10 cellular contexts compared by ENCODE assay signal in the genomic region with DNA sequence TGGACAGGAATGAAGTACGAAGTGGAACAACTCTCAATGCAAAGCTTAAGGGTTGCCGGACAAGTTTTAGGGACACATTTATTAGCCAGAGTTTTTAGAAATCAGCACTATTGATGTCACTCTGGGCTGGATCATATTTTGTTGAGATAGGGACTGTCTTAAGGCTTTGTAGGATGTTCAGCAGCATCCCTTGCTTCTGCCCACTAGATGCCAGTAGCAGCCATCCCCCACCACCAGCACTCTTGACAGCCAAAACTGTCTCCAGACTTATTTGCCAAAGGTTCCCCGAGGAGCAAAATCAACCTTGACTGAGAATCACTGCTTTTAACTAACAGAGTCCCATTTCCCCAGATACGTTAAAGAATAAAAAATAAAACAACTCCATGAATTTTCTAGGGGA.
DNase-seq lines count a peak whose midpoint lies in the region; ATAC-seq and TF ChIP-seq lines count a peak whose summit lies in the region.
"Had no signal": no experiment of that assay in that cellular context is flagged by ENCODE, and none has a peak within 500 bp of the region (broad histone marks: within the 10 kb centered on the region; RNA-seq: fewer than 3 reads in every experiment).

No MANE protein-coding gene starts in this region.

- no peak overlapping the region for H3K4me3 ChIP-seq in retinal pigment epithelial cell (ENCODE audit: low read length)
- H3K4me3 ChIP-seq: psoas muscle had no signal

- DNase-seq in DMS53 (lab: John Stamatoyannopoulos, UW) (peak; percentile 26), DMS53 treated with DMSO at 0.1 percent for 48 hours (lab: John Stamatoyannopoulos, UW; ENCODE audit: unreplicated experiment) (no peak), RKO (ENCODE audit: low spot score) (peak; percentile 44), fibroblast of the conjunctiva (ENCODE audit: low read depth) (peak; percentile 27), retinal pigment epithelial cell (ENCODE audit: low read depth) (no peak), cerebellar cortex (ENCODE audit: low spot score) (no peak)
- DNase-seq: activated effector memory CD4-positive, alpha-beta T cell treated with anti-CD3 and anti-CD28 coated beads, Interleukin-2, amount 50 U/mL, for 16 hours; psoas muscle had no signal

- no peak for ATAC-seq in HG03342 (IDR thresholded peaks at IDR 0.05; ENCODE audit: unreplicated experiment)
- no peak for ATAC-seq in GM21723 (IDR thresholded peaks at IDR 0.05; ENCODE audit: unreplicated experiment)
- ATAC-seq: psoas muscle had no signal

- TF ChIP-seq CTCF in retinal pigment epithelial cell (conservative IDR thresholded peaks at IDR 0.05; ENCODE audit: low read depth, low read length), result peak; percentile 4

Comparison
In these comparisons a context has a peak if more than half of its experiments do, and no peak if none do; other contexts are left out.
1. DNase-seq: peak in DMS53 (single experiment), RKO (single experiment) and fibroblast of the conjunctiva (single experiment); none in DMS53 treated with DMSO at 0.1 percent for 48 hours (single experiment), retinal pigment epithelial cell (single experiment) and cerebellar cortex (single experiment).